In the genomic region with DNA sequence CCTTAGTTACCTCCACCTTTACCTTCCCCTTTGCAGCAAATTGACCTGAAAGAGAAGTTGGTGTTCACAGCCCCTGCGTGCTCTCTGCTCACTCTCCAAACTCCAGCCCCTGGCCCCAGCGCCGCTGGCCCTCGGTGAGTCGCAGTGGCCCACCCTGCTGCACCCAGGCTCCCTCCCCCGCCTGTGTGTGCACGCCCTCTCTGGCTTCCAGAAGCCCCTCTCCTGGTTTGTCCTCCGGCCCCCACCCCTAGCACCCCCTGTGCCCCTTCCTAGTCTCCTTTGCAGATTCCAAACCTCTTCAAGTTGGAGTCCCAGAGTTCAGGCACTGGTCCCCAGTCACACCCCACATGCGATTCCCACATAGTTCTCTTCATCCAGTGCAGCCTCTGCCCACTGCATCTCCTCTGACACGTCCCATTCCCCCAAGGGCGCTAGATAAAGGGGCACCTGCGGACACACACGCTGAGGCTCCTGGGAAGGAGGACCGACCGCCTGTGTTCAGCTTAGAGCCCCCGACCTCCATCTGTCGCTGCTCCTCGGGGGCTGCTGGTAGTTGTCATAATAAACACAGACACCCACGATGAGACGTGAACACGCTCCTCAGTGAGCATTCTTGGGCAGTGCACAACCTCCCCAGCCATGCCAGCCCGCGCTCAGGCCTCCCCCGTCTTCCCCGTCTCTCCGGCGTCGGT, we compare ENCODE assay signal across 6 cellular contexts. TPM values are rescaled to one million over a fixed set of nuclear protein-coding genes. Genes with fewer than 3 reads are reported as not detected.
A peak's percentile ranks its signal among the peaks of the same experiment; 100 is the strongest.
DNase-seq lines count a peak whose midpoint lies in the region; ATAC-seq, FAIRE-seq and TF ChIP-seq lines count a peak whose summit lies in the region.

No MANE protein-coding gene starts in this region.

- CTCF ChIA-PET in CD4-positive, alpha-beta memory T cell (lab: Charles Lee; ENCODE audit: partially characterized antibody): interaction anchor here (1.4 to 1.9 kb wide), 2 partner anchors 17 to 151 kb away, joined by 4 to 9 read pairs; no protein-coding TSS in a partner anchor
- CTCF ChIA-PET in HepG2 (lab: Yijun Ruan, JAX; ENCODE audit: low intra/inter-chr PET ratio, low total read pairs): no interaction called here

- TF ChIP-seq EP300 in HepG2 (IDR thresholded peaks at IDR 0.05; ENCODE audit: low read depth in 2 of 2, low read length in 2 of 2) (no peak), HepG2 (CRISPR knock-in tag; IDR thresholded peaks at IDR 0.05; ENCODE audit: borderline replicate concordance) (no peak)

- no peaks in the 10 kb centered on the region for H3K9me3 ChIP-seq in CD4-positive, alpha-beta memory T cell (ENCODE audit: control insufficient read depth in 1 of 2, low read length in 2 of 2)
- H3K9me3 ChIP-seq in T-helper 17 cell (ENCODE audit: control insufficient read depth, low read length, poor library complexity, severe bottlenecking) (no peaks in the 10 kb centered on the region), HepG2 (ENCODE audit: low read length) (no peaks in the 10 kb centered on the region)

- H3K9me3 Mint-ChIP-seq in CD4-positive, alpha-beta memory T cell: no peaks in the 10 kb centered on the region

- in situ Hi-C loops in HepG2 (cut with HindIII; ENCODE audit: extremely low pct_ligation_motif_present, low pct_unique_long_range_greater_than_20kb): no loop called here

- H3K27ac ChIP-seq in CD4-positive, alpha-beta memory T cell (ENCODE audit: low read depth, low read length): peak overlapping the region; percentile 31
- no peak overlapping the region for H3K27ac ChIP-seq in HepG2 (ENCODE audit: extremely low read length, insufficient read depth, low read length)

- WGBS in HepG2 (ENCODE audit: low lambda C conversion rate): under 1% methylated on average over 18 of the region's 28 CpGs

- POLR2A ChIA-PET in CD4-positive, alpha-beta memory T cell (lab: Charles Lee; ENCODE audit: partially characterized antibody): interaction anchor here (1.0 to 3.3 kb wide), 11 partner anchors 10 to 245 kb away, joined by 3 to 56 read pairs (median 27); partner anchors contain the start of genes DEAF1, HRAS, LMNTD2 and LRRC56
- POLR2A ChIA-PET in HepG2 (lab: Yijun Ruan, JAX): interaction anchor here (1.5 to 2.5 kb wide), 5 partner anchors 13 to 81 kb away, joined by 9 to 33 read pairs (median 27); partner anchors contain the start of gene LMNTD2

- H2AFZ ChIP-seq in HepG2 (ENCODE audit: low read length): no peak overlapping the region

- peaks cover 31% of the 10 kb centered on the region for H3K79me2 ChIP-seq in HepG2 (ENCODE audit: insufficient read depth, low read length)

- H3K4me1 ChIP-seq in CD4-positive, alpha-beta memory T cell (ENCODE audit: insufficient read depth, low read length): peaks cover 52% of the 10 kb centered on the region
- peaks cover 65% of the 10 kb centered on the region for H3K4me1 ChIP-seq in HepG2 (ENCODE audit: insufficient read depth, low read length)

- peak overlapping the region; percentile 70 to 93 (median 88) for H3K27ac Mint-ChIP-seq in CD4-positive, alpha-beta memory T cell
- H3K27ac Mint-ChIP-seq in T-helper 17 cell: peak overlapping the region; percentile 29

- intact Hi-C loops in CD4-positive, alpha-beta memory T cell (cut with micrococcal nuclease): loop anchor here (1.0 kb wide), 4 partner anchors 14 to 149 kb away; partner anchors contain the start of genes DEAF1, LMNTD2, LRRC56 and RASSF7
- intact Hi-C loops in HepG2 (cut with micrococcal nuclease; ENCODE audit: unreplicated experiment) (no loop called here), posterior vena cava (cut with DNase I) (no loop called here)

- TF ChIP-seq POLR2A in HepG2 (IDR thresholded peaks at IDR 0.05; ENCODE audit: insufficient read depth in 1 of 2, low read depth in 2 of 2, low read length in 2 of 2): no peak

- H3K4me3 Mint-ChIP-seq in CD4-positive, alpha-beta memory T cell: peak overlapping the region; percentile 82 to 91 (median 88)
- peak overlapping the region; percentile 90 for H3K4me3 Mint-ChIP-seq in T-helper 17 cell

- H3K36me3 ChIP-seq in CD4-positive, alpha-beta memory T cell (ENCODE audit: insufficient read depth, low read length): no peaks in the 10 kb centered on the region
- H3K36me3 ChIP-seq in HepG2 (replicated peaks in 1 of 2; ENCODE audit: control insufficient read depth in 1 of 2, insufficient read depth in 2 of 2, low read length in 2 of 2): peaks cover 0 to 3% of the 10 kb centered on the region in 2 experiments; a peak in 1 of 5 replicates

- H3K4me2 ChIP-seq in HepG2 (ENCODE audit: low read depth, low read length): peak overlapping the region; percentile 99

- peaks cover 0 to 11% of the 10 kb centered on the region in 2 donors for H3K27me3 Mint-ChIP-seq in CD4-positive, alpha-beta memory T cell
- no peaks in the 10 kb centered on the region for H3K27me3 Mint-ChIP-seq in T-helper 17 cell

- H3K4me3 ChIP-seq in CD4-positive, alpha-beta memory T cell (ENCODE audit: low read length in 2 of 2): peak overlapping the region; percentile 52 to 70
- H3K4me3 ChIP-seq in HepG2 (replicated peaks in 1 of 3; ENCODE audit: insufficient read depth in 1 of 3, low read depth in 2 of 3, low read length in 3 of 3): peak overlapping the region; percentile 61 to 80 (median 66)

- H3K36me3 Mint-ChIP-seq in CD4-positive, alpha-beta memory T cell: peaks cover 0 to 5% of the 10 kb centered on the region in 2 donors
- H3K36me3 Mint-ChIP-seq in T-helper 17 cell (ENCODE audit: low read depth): no peaks in the 10 kb centered on the region

- DNase-seq in CD4-positive, alpha-beta memory T cell: peak in 2 of 5 donors; percentile 28 to 49
- DNase-seq in T-helper 17 cell (no peak), HepG2 (ENCODE audit: low spot score) (no peak), hepatic stellate cell (ENCODE audit: low spot score) (no peak), posterior vena cava (ENCODE audit: low spot score) (no peak)

- H3K27me3 ChIP-seq in CD4-positive, alpha-beta memory T cell (ENCODE audit: insufficient read depth, low read length): no peaks in the 10 kb centered on the region
- H3K27me3 ChIP-seq in HepG2 (ENCODE audit: control insufficient read depth in 1 of 2, insufficient read depth in 2 of 2, low read length in 2 of 2): no peaks in the 10 kb centered on the region; a peak in 2 of 5 replicates

- no peak for TF ChIP-seq CTCF in HepG2 (CRISPR knock-in tag; IDR thresholded peaks at IDR 0.05)

- no peak for TF ChIP-seq RAD21 in HepG2 (CRISPR knock-in tag; IDR thresholded peaks at IDR 0.05)

- peak overlapping the region; percentile 61 for H3K9ac ChIP-seq in HepG2 (ENCODE audit: insufficient read depth, low read depth, low read length)

- ATAC-seq in T-helper 17 cell (no peak), HepG2 (peak; percentile 5), HG03039 (IDR thresholded peaks at IDR 0.05; ENCODE audit: unreplicated experiment) (no peak)

- BruUV-seq in HepG2 (replicated peaks; lab: Mats Ljungman, UMichigan): no TSS peak

- no peak for FAIRE-seq in HepG2 (lab: Jason Lieb, UNC)

- H4K20me1 ChIP-seq in HepG2 (ENCODE audit: insufficient read depth, low read length): peaks cover 29% of the 10 kb centered on the region

- H3K4me1 Mint-ChIP-seq in CD4-positive, alpha-beta memory T cell: peaks cover 28 to 48% (median 36%) of the 10 kb centered on the region in 4 donors
- H3K4me1 Mint-ChIP-seq in T-helper 17 cell: peaks cover 32% of the 10 kb centered on the region

RNA-seq across cellular contexts. Expression of gene PHRF1, which starts 1.5 kb away (rescaled TPM):
- 10 to 100 TPM; 49.2 to 54.5 TPM for total RNA-seq in CD4-positive, alpha-beta memory T cell
- 10 to 100 TPM in 1 of 2 donors, under 1 TPM in 1; 0.93 to 17.0 TPM for polyA plus RNA-seq in CD4-positive, alpha-beta memory T cell
- 10 to 100 TPM; 36.7 to 44.8 TPM for total RNA-seq in T-helper 17 cell
- 13.7 and 16.7 TPM in 2 replicates for total RNA-seq in HepG2 (2016; rRNA removed; fragmentation: Illumina TruSeq; extraction: Trizol)
- 7.4 and 7.9 TPM in 2 replicates for total RNA-seq in HepG2 (2016; cell fraction: cytosol; rRNA removed; fragmentation: Illumina TruSeq; extraction: Trizol; ENCODE audit: low read depth)
- 10.7 and 17.0 TPM in 2 replicates for total RNA-seq in HepG2 (2016; cell fraction: insoluble cytoplasmic fraction; rRNA removed; fragmentation: Illumina TruSeq; extraction: Trizol)
- 5.1 and 6.1 TPM in 2 replicates for total RNA-seq in HepG2 (2016; cell fraction: membrane; rRNA removed; fragmentation: Illumina TruSeq; extraction: Trizol)
- total RNA-seq in HepG2 (2016; cell fraction: nucleus; rRNA removed; fragmentation: Illumina TruSeq; extraction: Trizol): 10.8 and 14.2 TPM in 2 replicates
- 8.2 and 11.2 TPM in 2 replicates for polyA plus RNA-seq in HepG2 (2011; rRNA removed)
- 4.8 and 7.0 TPM in 2 replicates for polyA plus RNA-seq in HepG2 (2011; cell fraction: cytosol; rRNA removed)
- 30.1 and 30.7 TPM in 2 replicates for polyA plus RNA-seq in HepG2 (2011; cell fraction: nucleus; rRNA removed)
- polyA plus RNA-seq in HepG2 (2012): 7.4 and 8.1 TPM in 2 replicates
- 1.6 and 1.8 TPM in 2 replicates for polyA plus RNA-seq in HepG2 (2016; cell fraction: cytosol; fragmentation: Illumina TruSeq; extraction: Trizol; ENCODE audit: low read depth)
- 10.7 and 13.7 TPM in 2 replicates for polyA plus RNA-seq in HepG2 (2016; cell fraction: insoluble cytoplasmic fraction; fragmentation: Illumina TruSeq; extraction: Trizol; ENCODE audit: low read depth)
- polyA plus RNA-seq in HepG2 (2016; cell fraction: membrane; fragmentation: Illumina TruSeq; extraction: Trizol; ENCODE audit: low read depth): 2.1 and 2.5 TPM in 2 replicates
- 25.7 and 27.7 TPM in 2 replicates for polyA plus RNA-seq in HepG2 (2016; cell fraction: nucleus; fragmentation: Illumina TruSeq; extraction: Trizol; ENCODE audit: insufficient read depth, low read depth)
- 13.6 and 18.7 TPM in 2 replicates for polyA minus RNA-seq in HepG2 (2011; rRNA and poly(A)+ RNA removed; ENCODE audit: low replicate concordance)
- polyA minus RNA-seq in HepG2 (2011; cell fraction: cytosol; rRNA and poly(A)+ RNA removed): 7.8 and 7.9 TPM in 2 replicates
- polyA minus RNA-seq in HepG2 (2011; cell fraction: nucleus; rRNA and poly(A)+ RNA removed): 17.4 and 19.9 TPM in 2 replicates
- total RNA-seq in posterior vena cava: 10 to 100 TPM; 18.3 to 20.8 TPM

RNA-seq across cellular contexts. Expression of gene RASSF7, which starts 14.0 kb away (rescaled TPM):
- 10 to 100 TPM; 52.7 to 55.2 TPM for total RNA-seq in CD4-positive, alpha-beta memory T cell
- polyA plus RNA-seq in CD4-positive, alpha-beta memory T cell: 10 to 100 TPM; 38.4 to 43.7 TPM
- total RNA-seq in T-helper 17 cell (10 to 100 TPM; 24.6 to 29.4 TPM), HepG2 (2016; rRNA removed; fragmentation: Illumina TruSeq; extraction: Trizol) (13.1 and 20.2 TPM in 2 replicates), posterior vena cava (1 to 10 TPM; 2.1 to 2.6 TPM)
- total RNA-seq in HepG2 (2016; cell fraction: cytosol; rRNA removed; fragmentation: Illumina TruSeq; extraction: Trizol; ENCODE audit: low read depth): 5.4 and 5.7 TPM in 2 replicates
- 13.3 and 19.7 TPM in 2 replicates for total RNA-seq in HepG2 (2016; cell fraction: insoluble cytoplasmic fraction; rRNA removed; fragmentation: Illumina TruSeq; extraction: Trizol)
- total RNA-seq in HepG2 (2016; cell fraction: membrane; rRNA removed; fragmentation: Illumina TruSeq; extraction: Trizol): 10.8 and 11.9 TPM in 2 replicates
- 16.7 and 17.2 TPM in 2 replicates for total RNA-seq in HepG2 (2016; cell fraction: nucleus; rRNA removed; fragmentation: Illumina TruSeq; extraction: Trizol)
- 28.6 and 36.4 TPM in 2 replicates for polyA plus RNA-seq in HepG2 (2011; rRNA removed)
- 22.3 and 49.0 TPM in 2 replicates for polyA plus RNA-seq in HepG2 (2011; cell fraction: cytosol; rRNA removed)
- polyA plus RNA-seq in HepG2 (2011; cell fraction: nucleus; rRNA removed): 139 and 165 TPM in 2 replicates
- 8.9 and 12.6 TPM in 2 replicates for polyA plus RNA-seq in HepG2 (2012)
- polyA plus RNA-seq in HepG2 (2016; cell fraction: cytosol; fragmentation: Illumina TruSeq; extraction: Trizol; ENCODE audit: low read depth): 4.7 and 6.0 TPM in 2 replicates
- 12.3 and 15.9 TPM in 2 replicates for polyA plus RNA-seq in HepG2 (2016; cell fraction: insoluble cytoplasmic fraction; fragmentation: Illumina TruSeq; extraction: Trizol; ENCODE audit: low read depth)
- 5.9 and 7.2 TPM in 2 replicates for polyA plus RNA-seq in HepG2 (2016; cell fraction: membrane; fragmentation: Illumina TruSeq; extraction: Trizol; ENCODE audit: low read depth)
- 32.6 and 40.7 TPM in 2 replicates for polyA plus RNA-seq in HepG2 (2016; cell fraction: nucleus; fragmentation: Illumina TruSeq; extraction: Trizol; ENCODE audit: insufficient read depth, low read depth)
- polyA minus RNA-seq in HepG2 (2011; rRNA and poly(A)+ RNA removed; ENCODE audit: low replicate concordance): 6.7 and 39.4 TPM in 2 replicates
- 10.4 and 10.9 TPM in 2 replicates for polyA minus RNA-seq in HepG2 (2011; cell fraction: cytosol; rRNA and poly(A)+ RNA removed)
- 15.2 and 17.9 TPM in 2 replicates for polyA minus RNA-seq in HepG2 (2011; cell fraction: nucleus; rRNA and poly(A)+ RNA removed)

RNA-seq across cellular contexts. Expression of gene LMNTD2, which starts 14.2 kb away (rescaled TPM):
- 1 to 10 TPM; 7.0 to 8.1 TPM for total RNA-seq in CD4-positive, alpha-beta memory T cell
- 1 to 10 TPM in 1 of 2 donors, under 1 TPM in 1; 0.94 to 1.3 TPM for polyA plus RNA-seq in CD4-positive, alpha-beta memory T cell
- total RNA-seq in T-helper 17 cell (1 to 10 TPM; 3.8 to 6.0 TPM), HepG2 (2016; rRNA removed; fragmentation: Illumina TruSeq; extraction: Trizol) (0.25 and 1.1 TPM in 2 replicates), posterior vena cava (under 1 TPM; 0.43 to 0.56 TPM)
- 0.40 and 0.44 TPM in 2 replicates for total RNA-seq in HepG2 (2016; cell fraction: cytosol; rRNA removed; fragmentation: Illumina TruSeq; extraction: Trizol; ENCODE audit: low read depth)
- total RNA-seq in HepG2 (2016; cell fraction: insoluble cytoplasmic fraction; rRNA removed; fragmentation: Illumina TruSeq; extraction: Trizol): 0.45 and 1.1 TPM in 2 replicates
- 0.79 and 1.3 TPM in 2 replicates for total RNA-seq in HepG2 (2016; cell fraction: membrane; rRNA removed; fragmentation: Illumina TruSeq; extraction: Trizol)
- total RNA-seq in HepG2 (2016; cell fraction: nucleus; rRNA removed; fragmentation: Illumina TruSeq; extraction: Trizol): 1.3 and 1.7 TPM in 2 replicates
- 3.1 and 3.6 TPM in 2 replicates for polyA plus RNA-seq in HepG2 (2011; rRNA removed)
- 1.1 and 2.2 TPM in 2 replicates for polyA plus RNA-seq in HepG2 (2011; cell fraction: cytosol; rRNA removed)
- 50.0 and 60.4 TPM in 2 replicates for polyA plus RNA-seq in HepG2 (2011; cell fraction: nucleus; rRNA removed)
- polyA plus RNA-seq in HepG2 (2012): 1.3 and 1.4 TPM in 2 replicates
- polyA plus RNA-seq in HepG2 (2016; cell fraction: cytosol; fragmentation: Illumina TruSeq; extraction: Trizol; ENCODE audit: low read depth): 0.53 and 0.78 TPM in 2 replicates
- 0.42 and 0.68 TPM in 2 replicates for polyA plus RNA-seq in HepG2 (2016; cell fraction: insoluble cytoplasmic fraction; fragmentation: Illumina TruSeq; extraction: Trizol; ENCODE audit: low read depth)
- 0.96 and 1.2 TPM in 2 replicates for polyA plus RNA-seq in HepG2 (2016; cell fraction: membrane; fragmentation: Illumina TruSeq; extraction: Trizol; ENCODE audit: low read depth)
- polyA plus RNA-seq in HepG2 (2016; cell fraction: nucleus; fragmentation: Illumina TruSeq; extraction: Trizol; ENCODE audit: insufficient read depth, low read depth): 3.7 and 5.0 TPM in 2 replicates
- 0.51 and 0.96 TPM in 2 replicates for polyA minus RNA-seq in HepG2 (2011; rRNA and poly(A)+ RNA removed; ENCODE audit: low replicate concordance)
- 0.88 and 1.4 TPM in 2 replicates for polyA minus RNA-seq in HepG2 (2011; cell fraction: cytosol; rRNA and poly(A)+ RNA removed)
- 2.6 and 3.1 TPM in 2 replicates for polyA minus RNA-seq in HepG2 (2011; cell fraction: nucleus; rRNA and poly(A)+ RNA removed)

RNA-seq across cellular contexts. Expression of gene LRRC56, which starts 37.5 kb away (rescaled TPM):
- 1 to 10 TPM; 4.4 to 4.6 TPM for total RNA-seq in CD4-positive, alpha-beta memory T cell
- polyA plus RNA-seq in CD4-positive, alpha-beta memory T cell: 1 to 10 TPM in 1 of 2 donors, under 1 TPM in 1; 0.24 to 1.5 TPM
- 1 to 10 TPM; 5.7 to 5.8 TPM for total RNA-seq in T-helper 17 cell
- total RNA-seq in HepG2 (2016; rRNA removed; fragmentation: Illumina TruSeq; extraction: Trizol): 0.08 and 0.11 TPM in 2 replicates
- 0.10 TPM in 1 of 2 replicates, not detected in the other for total RNA-seq in HepG2 (2016; cell fraction: cytosol; rRNA removed; fragmentation: Illumina TruSeq; extraction: Trizol; ENCODE audit: low read depth)
- 0.09 TPM in 2 replicates for total RNA-seq in HepG2 (2016; cell fraction: insoluble cytoplasmic fraction; rRNA removed; fragmentation: Illumina TruSeq; extraction: Trizol)
- 0.06 and 0.07 TPM in 2 replicates for total RNA-seq in HepG2 (2016; cell fraction: membrane; rRNA removed; fragmentation: Illumina TruSeq; extraction: Trizol)
- total RNA-seq in HepG2 (2016; cell fraction: nucleus; rRNA removed; fragmentation: Illumina TruSeq; extraction: Trizol): not detected in 2 replicates
- 0.29 and 0.46 TPM in 2 replicates for polyA plus RNA-seq in HepG2 (2011; rRNA removed)
- 0.21 and 0.22 TPM in 2 replicates for polyA plus RNA-seq in HepG2 (2011; cell fraction: cytosol; rRNA removed)
- 3.4 and 3.8 TPM in 2 replicates for polyA plus RNA-seq in HepG2 (2011; cell fraction: nucleus; rRNA removed)
- polyA plus RNA-seq in HepG2 (2012): 0.34 and 0.59 TPM in 2 replicates
- polyA plus RNA-seq in HepG2 (2016; cell fraction: cytosol; fragmentation: Illumina TruSeq; extraction: Trizol; ENCODE audit: low read depth): 0.05 TPM in 1 of 2 replicates, not detected in the other
- polyA plus RNA-seq in HepG2 (2016; cell fraction: insoluble cytoplasmic fraction; fragmentation: Illumina TruSeq; extraction: Trizol; ENCODE audit: low read depth): 0.19 TPM in 1 of 2 replicates, not detected in the other
- 0.10 TPM in 1 of 2 replicates, not detected in the other for polyA plus RNA-seq in HepG2 (2016; cell fraction: membrane; fragmentation: Illumina TruSeq; extraction: Trizol; ENCODE audit: low read depth)
- 0.37 and 0.44 TPM in 2 replicates for polyA plus RNA-seq in HepG2 (2016; cell fraction: nucleus; fragmentation: Illumina TruSeq; extraction: Trizol; ENCODE audit: insufficient read depth, low read depth)
- 0.20 and 0.56 TPM in 2 replicates for polyA minus RNA-seq in HepG2 (2011; rRNA and poly(A)+ RNA removed; ENCODE audit: low replicate concordance)
- 0.30 TPM in 1 of 2 replicates, not detected in the other for polyA minus RNA-seq in HepG2 (2011; cell fraction: cytosol; rRNA and poly(A)+ RNA removed)
- 0.37 and 0.64 TPM in 2 replicates for polyA minus RNA-seq in HepG2 (2011; cell fraction: nucleus; rRNA and poly(A)+ RNA removed)
- total RNA-seq in posterior vena cava: under 1 TPM; 0.43 to 0.56 TPM

RNA-seq across cellular contexts. Expression of gene HRAS, which starts 39.4 kb away (rescaled TPM):
- total RNA-seq in CD4-positive, alpha-beta memory T cell: 10 to 100 TPM; 36.7 to 42.5 TPM
- 10 to 100 TPM; 12.9 to 28.5 TPM for polyA plus RNA-seq in CD4-positive, alpha-beta memory T cell
- 10 to 100 TPM; 31.4 TPM for total RNA-seq in T-helper 17 cell
- total RNA-seq in HepG2 (2016; rRNA removed; fragmentation: Illumina TruSeq; extraction: Trizol): 47.5 and 50.0 TPM in 2 replicates
- 97.1 and 126 TPM in 2 replicates for total RNA-seq in HepG2 (2016; cell fraction: cytosol; rRNA removed; fragmentation: Illumina TruSeq; extraction: Trizol; ENCODE audit: low read depth)
- total RNA-seq in HepG2 (2016; cell fraction: insoluble cytoplasmic fraction; rRNA removed; fragmentation: Illumina TruSeq; extraction: Trizol): 35.7 and 53.4 TPM in 2 replicates
- total RNA-seq in HepG2 (2016; cell fraction: membrane; rRNA removed; fragmentation: Illumina TruSeq; extraction: Trizol): 106 and 128 TPM in 2 replicates
- total RNA-seq in HepG2 (2016; cell fraction: nucleus; rRNA removed; fragmentation: Illumina TruSeq; extraction: Trizol): 23.1 and 23.7 TPM in 2 replicates
- 32.9 TPM in 2 replicates for polyA plus RNA-seq in HepG2 (2011; rRNA removed)
- polyA plus RNA-seq in HepG2 (2011; cell fraction: cytosol; rRNA removed): 29.5 and 42.1 TPM in 2 replicates
- polyA plus RNA-seq in HepG2 (2011; cell fraction: nucleus; rRNA removed): 62.4 and 65.1 TPM in 2 replicates
- 15.4 and 32.7 TPM in 2 replicates for polyA plus RNA-seq in HepG2 (2012)
- polyA plus RNA-seq in HepG2 (2016; cell fraction: cytosol; fragmentation: Illumina TruSeq; extraction: Trizol; ENCODE audit: low read depth): 120 and 151 TPM in 2 replicates
- 33.8 and 38.7 TPM in 2 replicates for polyA plus RNA-seq in HepG2 (2016; cell fraction: insoluble cytoplasmic fraction; fragmentation: Illumina TruSeq; extraction: Trizol; ENCODE audit: low read depth)
- polyA plus RNA-seq in HepG2 (2016; cell fraction: membrane; fragmentation: Illumina TruSeq; extraction: Trizol; ENCODE audit: low read depth): 96.2 and 121 TPM in 2 replicates
- 47.3 and 47.4 TPM in 2 replicates for polyA plus RNA-seq in HepG2 (2016; cell fraction: nucleus; fragmentation: Illumina TruSeq; extraction: Trizol; ENCODE audit: insufficient read depth, low read depth)
- polyA minus RNA-seq in HepG2 (2011; rRNA and poly(A)+ RNA removed; ENCODE audit: low replicate concordance): 29.8 and 71.6 TPM in 2 replicates
- polyA minus RNA-seq in HepG2 (2011; cell fraction: cytosol; rRNA and poly(A)+ RNA removed): 8.5 and 9.0 TPM in 2 replicates
- polyA minus RNA-seq in HepG2 (2011; cell fraction: nucleus; rRNA and poly(A)+ RNA removed): 5.8 and 11.4 TPM in 2 replicates
- total RNA-seq in posterior vena cava: 10 to 100 TPM; 37.2 to 48.5 TPM
